In the genomic region with DNA sequence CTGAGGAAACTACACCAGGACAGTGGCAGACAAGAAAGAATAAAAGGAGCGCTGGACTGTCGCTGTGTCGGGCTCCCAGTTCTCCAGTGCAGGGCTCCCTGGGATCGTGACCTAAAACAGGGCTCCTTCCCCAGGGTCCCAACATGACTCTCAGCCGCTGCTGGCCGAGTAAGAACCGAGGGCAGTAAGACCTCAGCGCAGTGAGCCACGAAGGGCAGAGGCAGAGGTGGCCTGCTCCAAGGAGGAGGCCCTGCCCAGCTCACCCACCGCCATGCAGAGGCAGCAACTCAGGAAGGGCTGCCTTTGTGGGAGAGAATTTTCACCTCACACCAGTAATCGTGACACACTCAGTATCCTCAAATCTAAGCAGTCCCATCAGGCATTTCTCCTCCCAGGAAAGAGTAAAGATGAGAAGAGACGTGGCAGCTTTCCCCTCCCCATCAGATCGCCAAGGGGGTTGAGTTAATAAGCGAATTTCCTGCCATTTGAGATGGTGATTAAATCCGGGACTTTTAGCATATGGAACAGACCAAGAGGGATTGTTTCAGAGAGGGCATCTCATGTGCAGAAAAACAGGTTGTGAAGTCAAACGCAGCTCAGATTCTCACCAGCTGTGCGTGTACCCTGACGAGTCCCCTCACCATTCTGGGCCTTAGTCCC, we compare ENCODE assay signal across 1 cellular context.
TF ChIP-seq lines count a peak whose summit lies in the region.

No MANE protein-coding gene starts in this region.

TF ChIP-seq in IMR-90, 13 proteins besides CTCF, POLR2A, EP300 and RAD21:
- TF ChIP-seq CEBPB (IDR thresholded peaks at IDR 0.05; ENCODE audit: low read depth, low read length), result no peak
- TF ChIP-seq CHD1 (IDR thresholded peaks at IDR 0.05; ENCODE audit: low read depth, low read length), result no peak
- TF ChIP-seq RCOR1 (IDR thresholded peaks at IDR 0.05; ENCODE audit: insufficient replicate concordance, low read length), result no peak
- no peak for TF ChIP-seq MAFK (IDR thresholded peaks at IDR 0.05; ENCODE audit: low read depth, low read length)
- TF ChIP-seq, protein P1, sequence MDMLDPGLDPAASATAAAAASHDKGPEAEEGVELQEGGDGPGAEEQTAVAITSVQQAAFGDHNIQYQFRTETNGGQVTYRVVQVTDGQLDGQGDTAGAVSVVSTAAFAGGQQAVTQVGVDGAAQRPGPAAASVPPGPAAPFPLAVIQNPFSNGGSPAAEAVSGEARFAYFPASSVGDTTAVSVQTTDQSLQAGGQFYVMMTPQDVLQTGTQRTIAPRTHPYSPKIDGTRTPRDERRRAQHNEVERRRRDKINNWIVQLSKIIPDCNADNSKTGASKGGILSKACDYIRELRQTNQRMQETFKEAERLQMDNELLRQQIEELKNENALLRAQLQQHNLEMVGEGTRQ (IDR thresholded peaks at IDR 0.05; ENCODE audit: low read depth, low read length), result no peak
